In genomic region chr3:37520802-37521350, GRCh38 we compare ENCODE assay signal across 20 cellular contexts.
DNase-seq lines count a peak whose midpoint lies in the region; ATAC-seq lines count a peak whose summit lies in the region.
"Had no signal": no experiment of that assay in that cellular context is flagged by ENCODE, and none has a peak within 500 bp of the region (broad histone marks: within the 10 kb centered on the region; RNA-seq: fewer than 3 reads in every experiment).

No MANE protein-coding gene starts in this region.

- no peak overlapping the region for H4K8ac ChIP-seq in mesendoderm (ENCODE audit: low read depth, low read length)

- H3K36me3 Mint-ChIP-seq in stimulated activated memory B cell treated with anti-CD40 and anti-IgM and Interleukin-4, amounts not matched to agents 10 μg/mL and 1 μg/mL and 100 μg/mL, for 72 hours, result no peaks in the 10 kb centered on the region
- H3K36me3 Mint-ChIP-seq: activated naive CD4-positive, alpha-beta T cell treated with anti-CD3 and anti-CD28 coated beads, Interleukin-2, amount 10 ng/mL, durations not matched to agents 7 days and 5 days had no signal

- H3K9ac ChIP-seq in mesendoderm (ENCODE audit: low read length), result no peak overlapping the region
- H3K9ac ChIP-seq: BLaER1 treated with 17β-estradiol and CSF1 and Interleukin-3, amounts not matched to agents 10 nM and 100 nM had no signal

- no peaks in the 10 kb centered on the region for H3K79me1 ChIP-seq in mesendoderm (ENCODE audit: low read length)

- no peaks in the 10 kb centered on the region for H3K27me3 ChIP-seq in mesendoderm (ENCODE audit: insufficient read depth, low read length, poor library complexity)
- H3K27me3 ChIP-seq: BLaER1 treated with 17β-estradiol and CSF1 and Interleukin-3, amounts not matched to agents 10 nM and 100 nM; upper lobe of right lung had no signal

- H2AK5ac ChIP-seq in mesendoderm (ENCODE audit: low read length), result no peak overlapping the region

- H3K4me1 Mint-ChIP-seq in stimulated activated memory B cell treated with anti-CD40 and anti-IgM and Interleukin-4, amounts not matched to agents 10 μg/mL and 1 μg/mL and 100 μg/mL, for 72 hours, result no peaks in the 10 kb centered on the region
- H3K4me1 Mint-ChIP-seq: activated naive CD4-positive, alpha-beta T cell treated with anti-CD3 and anti-CD28 coated beads, Interleukin-2, amount 10 ng/mL, durations not matched to agents 7 days and 5 days had no signal

- H3K9me3 Mint-ChIP-seq in stimulated activated memory B cell treated with anti-CD40 and anti-IgM and Interleukin-4, amounts not matched to agents 10 μg/mL and 1 μg/mL and 100 μg/mL, for 72 hours, result no peaks in the 10 kb centered on the region
- H3K9me3 Mint-ChIP-seq: activated naive CD4-positive, alpha-beta T cell treated with anti-CD3 and anti-CD28 coated beads, Interleukin-2, amount 10 ng/mL, durations not matched to agents 7 days and 5 days; stimulated activated naive CD8-positive, alpha-beta T cell treated with anti-CD3 and anti-CD28 coated beads, Interleukin-15, Interleukin-2, amounts not matched to agents 100 ng/mL and 50 ng/mL, for 24 hours had no signal

- H3K4me2 ChIP-seq in mesendoderm (ENCODE audit: low read length), result no peak overlapping the region

- H3K23ac ChIP-seq in mesendoderm (ENCODE audit: low read length), result no peak overlapping the region

- peak overlapping the region; percentile 6 for H3K27ac ChIP-seq in mesendoderm (ENCODE audit: low read depth, low read length)
- H3K27ac ChIP-seq: RWPE1, upper lobe of right lung had no signal

- no peak overlapping the region for H4K5ac ChIP-seq in mesendoderm (ENCODE audit: low read length)

- no peak overlapping the region for H3K4ac ChIP-seq in mesendoderm (ENCODE audit: low read depth, low read length)

- H3K4me1 ChIP-seq in mesendoderm (ENCODE audit: control insufficient read depth, low read depth, low read length), result peaks cover 7% of the 10 kb centered on the region
- H3K4me1 ChIP-seq: upper lobe of right lung had no signal

- no peak for DNase-seq in Right ventricle myocardium superior
- no peak for DNase-seq in cardiac septum (ENCODE audit: low spot score)
- DNase-seq in epidermal melanocyte (ENCODE audit: insufficient read length, low spot score), result peak; percentile 50
- no peak for DNase-seq in mesendoderm
- DNase-seq in KBM-7, result no peak
- no peak for DNase-seq in hepatic stellate cell (ENCODE audit: low spot score)
- DNase-seq: activated CD4-positive, CD25-positive, alpha-beta regulatory T cell treated with anti-CD3 and anti-CD28 coated beads, Interleukin-2, amount 50 U/mL, for 72 hours; activated CD8-positive, alpha-beta memory T cell treated with anti-CD3 and anti-CD28 coated beads for 24 hours; activated naive CD4-positive, alpha-beta T cell treated with anti-CD3 and anti-CD28 coated beads, Interleukin-2, amount 10 ng/mL, durations not matched to agents 7 days and 5 days; activated T-cell treated with anti-CD3 and anti-CD28 coated beads, Interleukin-2, amount 50 U/mL, for 48 hours; anterior cingulate cortex; cortex of kidney; NCI-H1417 treated with DMSO at 0.1 percent for 48 hours; NCI-H524; upper lobe of right lung had no signal

- ATAC-seq in Right ventricle myocardium superior (ENCODE audit: poor library complexity) (peak; percentile 50), GM21619 (IDR thresholded peaks at IDR 0.05; ENCODE audit: unreplicated experiment) (no peak)
- no peak for ATAC-seq in stimulated activated memory B cell treated with anti-CD40 and anti-IgM and Interleukin-4, amounts not matched to agents 10 μg/mL and 1 μg/mL and 100 μg/mL, for 72 hours
- ATAC-seq: upper lobe of right lung had no signal

- H2BK120ac ChIP-seq in mesendoderm (ENCODE audit: low read depth, low read length), result no peak overlapping the region

- in situ Hi-C loops in KBM-7 (cut with MboI; ENCODE audit: low pct_unique_long_range_greater_than_20kb, low sequenced_read_pairs), result no loop called here

- no CpG with 5 or more reads among the region's 11 CpGs for WGBS in mesendoderm (ENCODE audit: extremely low coverage, insufficient coverage, low lambda C conversion rate)

- H3K4me3 Mint-ChIP-seq in stimulated activated memory B cell treated with anti-CD40 and anti-IgM and Interleukin-4, amounts not matched to agents 10 μg/mL and 1 μg/mL and 100 μg/mL, for 72 hours, result no peak overlapping the region
- H3K4me3 Mint-ChIP-seq: activated naive CD4-positive, alpha-beta T cell treated with anti-CD3 and anti-CD28 coated beads, Interleukin-2, amount 10 ng/mL, durations not matched to agents 7 days and 5 days; stimulated activated naive CD8-positive, alpha-beta T cell treated with anti-CD3 and anti-CD28 coated beads, Interleukin-15, Interleukin-2, amounts not matched to agents 100 ng/mL and 50 ng/mL, for 24 hours had no signal

- no peak overlapping the region for H2BK5ac ChIP-seq in mesendoderm (ENCODE audit: low read length)

- H3K18ac ChIP-seq in mesendoderm (ENCODE audit: low read length), result no peak overlapping the region

- no peaks in the 10 kb centered on the region for H3K79me2 ChIP-seq in mesendoderm (ENCODE audit: control insufficient read depth, insufficient read depth, low read length)

- intact Hi-C loops in Right ventricle myocardium superior (cut with DNase I), result no loop called here
- intact Hi-C loops in cardiac septum (cut with DNase I), result no loop called here

- no peak overlapping the region for H3K56ac ChIP-seq in mesendoderm (ENCODE audit: low read length)

- H3K36me3 ChIP-seq in mesendoderm (ENCODE audit: control insufficient read depth, insufficient read depth, low read length), result no peaks in the 10 kb centered on the region

- no peak overlapping the region for H2BK15ac ChIP-seq in mesendoderm (replicated peaks; ENCODE audit: low read depth)

- H3K4me3 ChIP-seq in mesendoderm (ENCODE audit: low read length), result no peak overlapping the region
- H3K4me3 ChIP-seq: BLaER1 treated with 17β-estradiol and CSF1 and Interleukin-3, amounts not matched to agents 10 nM and 100 nM; upper lobe of right lung had no signal

- H3K27ac Mint-ChIP-seq in stimulated activated memory B cell treated with anti-CD40 and anti-IgM and Interleukin-4, amounts not matched to agents 10 μg/mL and 1 μg/mL and 100 μg/mL, for 72 hours, result no peak overlapping the region
- H3K27ac Mint-ChIP-seq: activated naive CD4-positive, alpha-beta T cell treated with anti-CD3 and anti-CD28 coated beads, Interleukin-2, amount 10 ng/mL, durations not matched to agents 7 days and 5 days; stimulated activated naive CD8-positive, alpha-beta T cell treated with anti-CD3 and anti-CD28 coated beads, Interleukin-15, Interleukin-2, amounts not matched to agents 100 ng/mL and 50 ng/mL, for 24 hours had no signal

- peaks cover 38% of the 10 kb centered on the region for H3K27me3 Mint-ChIP-seq in stimulated activated memory B cell treated with anti-CD40 and anti-IgM and Interleukin-4, amounts not matched to agents 10 μg/mL and 1 μg/mL and 100 μg/mL, for 72 hours
- H3K27me3 Mint-ChIP-seq: stimulated activated naive CD8-positive, alpha-beta T cell treated with anti-CD3 and anti-CD28 coated beads, Interleukin-15, Interleukin-2, amounts not matched to agents 100 ng/mL and 50 ng/mL, for 24 hours had no signal
